In genomic region chr10:83706952-83707582, GRCh38 we compare ENCODE assay signal across 27 cellular contexts.
DNase-seq lines count a peak whose midpoint lies in the region; ATAC-seq, FAIRE-seq and TF ChIP-seq lines count a peak whose summit lies in the region.
"Had no signal": no experiment of that assay in that cellular context is flagged by ENCODE, and none has a peak within 500 bp of the region (broad histone marks: within the 10 kb centered on the region; RNA-seq: fewer than 3 reads in every experiment).

No MANE protein-coding gene starts in this region.

- peak; percentile 32 for FAIRE-seq in urothelium cell line (lab: Jason Lieb, UNC)
- FAIRE-seq: A204.1, GM12878, GM12892, GM19239 had no signal

- H3K4me3 ChIP-seq in right lobe of liver = no peak overlapping the region
- H3K4me3 ChIP-seq: BLaER1, GM12878 had no signal

- H3K27ac ChIP-seq in right lobe of liver = peak overlapping the region in 1 of 3 donors; percentile 44
- H3K27ac ChIP-seq: BLaER1 had no signal

- intact Hi-C loops in right lobe of liver (cut with DNase I) = no loop called here

- no peak for TF ChIP-seq POLR2A in right lobe of liver (IDR thresholded peaks at IDR 0.05)

- WGBS in right lobe of liver (ENCODE audit: insufficient coverage, low coverage, low lambda C conversion rate, missing lambda C conversion rate) = 38% methylated on average over 2 of the region's 2 CpGs

- H3K9me3 ChIP-seq in right lobe of liver = no peaks in the 10 kb centered on the region
- H3K9me3 ChIP-seq: BE2C, BLaER1 had no signal

- no peak for TF ChIP-seq CTCF in right lobe of liver (IDR thresholded peaks at IDR 0.05)

- peaks cover 0 to 32% (median 13%) of the 10 kb centered on the region in 4 donors for H3K4me1 ChIP-seq in right lobe of liver
- H3K4me1 ChIP-seq: BE2C, BLaER1 had no signal

- DNase-seq in amniotic epithelial cell (ENCODE audit: low read depth) (peak; percentile 17), left kidney (ENCODE audit: low read depth, low spot score) (peak; percentile 9), right lobe of liver (no peak), urothelium cell line (ENCODE audit: low spot score) (no peak), hypothalamus (lab: John Stamatoyannopoulos, UW) (no peak), HK-2 (ENCODE audit: unreplicated experiment) (no peak)
- no peak for DNase-seq in activated CD4-positive, alpha-beta T cell treated with anti-CD3 and anti-CD28 coated beads for 1 hour
- DNase-seq: 8988T; ACHN; BE2C; C1 segment of cervical spinal cord; CD4-positive, alpha-beta memory T cell; CD4-positive, CD25-positive, alpha-beta regulatory T cell; CD8-positive, alpha-beta memory T cell; COR-L47; DMS 273 treated with DMSO at 0.1 percent for 48 hours; DMS153; DMS53; DMS79; DND-41; EL; GDM1 had no signal

- H3K36me3 ChIP-seq in right lobe of liver = no peaks in the 10 kb centered on the region
- H3K36me3 ChIP-seq: BE2C, BLaER1 had no signal

- H3K27me3 ChIP-seq in right lobe of liver = no peaks in the 10 kb centered on the region
- H3K27me3 ChIP-seq: BE2C, BLaER1 had no signal

- peak; percentile 67 to 79 (median 77) for ATAC-seq in right lobe of liver
- ATAC-seq: GM12878 had no signal

Comparison
In these comparisons a context has a peak if more than half of its experiments do, and no peak if none do; other contexts are left out.
1. DNase-seq: peak in amniotic epithelial cell (single experiment) and left kidney (single experiment); none in right lobe of liver (0 of 3), urothelium cell line (single experiment), hypothalamus (0 of 51), activated CD4-positive, alpha-beta T cell treated with anti-CD3 and anti-CD28 coated beads for 1 hour (single experiment) and HK-2 (single experiment).